In genomic region chrM:15251-15769, GRCh38 we compare ENCODE assay signal across 35 cellular contexts.
"Had no signal": no experiment of that assay in that cellular context is flagged by ENCODE, and none has a peak within 500 bp of the region (broad histone marks: within the 10 kb centered on the region; RNA-seq: fewer than 3 reads in every experiment).

No MANE protein-coding gene starts in this region.

- H3K27me3 Mint-ChIP-seq: activated B cell treated with CpG ODN at 0.5 μM for 24 hours; activated CD4-positive, alpha-beta memory T cell treated with anti-CD3 and anti-CD28 coated beads for 36 hours; activated CD4-positive, alpha-beta T cell treated with anti-CD3 and anti-CD28 coated beads, Interleukin-2, amount 10 ng/mL, durations not matched to agents 24 days and 14 days; activated CD8-positive, alpha-beta T cell treated with anti-CD3 and anti-CD28 coated beads for 36 hours; activated naive CD8-positive, alpha-beta T cell treated with anti-CD3 and anti-CD28 coated beads for 36 hours; activated T-helper 17 cell treated with anti-CD3 and anti-CD28 coated beads, Interleukin-2, amount 50 U/mL, for 72 hours; brain; central memory CD8-positive, alpha-beta T cell; T-helper 17 cell had no signal

- H3K9me3 ChIP-seq: adrenal gland, ascending aorta had no signal

- H3K4me3 Mint-ChIP-seq: activated B cell treated with CpG ODN at 0.5 μM for 24 hours; activated CD4-positive, alpha-beta memory T cell treated with anti-CD3 and anti-CD28 coated beads for 36 hours; activated CD4-positive, alpha-beta T cell treated with anti-CD3 and anti-CD28 coated beads, Interleukin-2, amount 10 ng/mL, durations not matched to agents 24 days and 14 days; activated CD8-positive, alpha-beta T cell treated with anti-CD3 and anti-CD28 coated beads for 36 hours; activated naive CD4-positive, alpha-beta T cell treated with anti-CD3 and anti-CD28 coated beads for 36 hours; activated naive CD8-positive, alpha-beta T cell treated with anti-CD3 and anti-CD28 coated beads for 36 hours; activated T-cell treated with anti-CD3 and anti-CD28 coated beads, Interleukin-2, amount 50 U/mL, for 4 hours; activated T-cell treated with anti-CD3 and anti-CD28 coated beads, Interleukin-2, amount 50 U/mL, for 72 hours; activated T-helper 1 cell treated with anti-CD3 and anti-CD28 coated beads, Interleukin-12 subunit alpha, Interleukin-12 subunit beta, Interleukin-2, Interleukin-4 antibody, amounts not matched to agents 30 ng/mL and 10 ng/mL and 1 ng/mL, durations not matched to agents 14 hours and 24 hours and 36 hours; activated T-helper 17 cell treated with anti-CD3 and anti-CD28 coated beads, Interleukin-2, amount 50 U/mL, for 72 hours; brain; central memory CD8-positive, alpha-beta T cell; T-helper 17 cell had no signal

- H3K4me1 ChIP-seq: adrenal gland, ascending aorta had no signal

- FAIRE-seq: bronchial epithelial cell, TTC549 had no signal

- ATAC-seq: activated CD8-positive, alpha-beta T cell treated with anti-CD3 and anti-CD28 coated beads for 36 hours; activated naive CD4-positive, alpha-beta T cell treated with anti-CD3 and anti-CD28 coated beads, Interleukin-2, amount 50 U/mL, for 72 hours; activated T-cell treated with anti-CD3 and anti-CD28 coated beads, Interleukin-2, amount 50 U/mL, for 4 hours; activated T-cell treated with anti-CD3 and anti-CD28 coated beads, Interleukin-2, amount 50 U/mL, for 72 hours; activated T-helper 17 cell treated with anti-CD3 and anti-CD28 coated beads, Interleukin-2, amount 50 U/mL, for 72 hours; T-helper 17 cell had no signal

- H3K36me3 ChIP-seq: adrenal gland, ascending aorta, cardiac muscle cell had no signal

- H3K4me3 ChIP-seq: adrenal gland, ascending aorta, cardiac muscle cell had no signal

- DNase-seq: activated B cell treated with CpG ODN at 0.5 μM for 24 hours; activated CD4-positive, alpha-beta memory T cell treated with anti-CD3 and anti-CD28 coated beads for 36 hours; activated CD4-positive, alpha-beta T cell treated with anti-CD3 and anti-CD28 coated beads for 4 hours; activated CD4-positive, alpha-beta T cell treated with anti-CD3 and anti-CD28 coated beads, Interleukin-2, amount 10 ng/mL, durations not matched to agents 24 days and 14 days; activated CD4-positive, alpha-beta T cell treated with anti-CD3 and anti-CD28 coated beads, Interleukin-2, amount 50 U/mL, for 1 hour; activated CD4-positive, alpha-beta T cell treated with anti-CD3 and anti-CD28 coated beads, Interleukin-2, amount 50 U/mL, for 4 hours; activated CD4-positive, CD25-positive, alpha-beta regulatory T cell treated with anti-CD3 and anti-CD28 coated beads, Interleukin-2, amount 50 U/mL, for 72 hours; activated CD8-positive, alpha-beta memory T cell treated with anti-CD3 and anti-CD28 coated beads, Interleukin-2, amount 50 U/mL, for 4 hours; activated CD8-positive, alpha-beta T cell treated with anti-CD3 and anti-CD28 coated beads for 36 hours; activated effector memory CD4-positive, alpha-beta T cell treated with anti-CD3 and anti-CD28 coated beads, Interleukin-2, amount 50 U/mL, for 16 hours; activated gamma-delta T cell treated with Interleukin-2 at 50 U/mL for 16 hours; activated naive CD4-positive, alpha-beta T cell; activated naive CD4-positive, alpha-beta T cell treated with anti-CD3 and anti-CD28 coated beads for 36 hours; activated naive CD4-positive, alpha-beta T cell treated with anti-CD3 and anti-CD28 coated beads, Interleukin-2, amount 50 U/mL, for 16 hours; activated naive CD8-positive, alpha-beta T cell treated with anti-CD3 and anti-CD28 coated beads for 36 hours; activated T-cell treated with anti-CD3 and anti-CD28 coated beads for 4 hours; activated T-cell treated with anti-CD3 and anti-CD28 coated beads, Interleukin-2, amount 50 U/mL, for 1 hour; activated T-cell treated with anti-CD3 and anti-CD28 coated beads, Interleukin-2, amount 50 U/mL, for 4 hours; activated T-cell treated with anti-CD3 and anti-CD28 coated beads, Interleukin-2, amount 50 U/mL, for 72 hours; adrenal gland; amygdala; anterior cingulate cortex; caudate nucleus; cerebellar nuclear complex; T-helper 17 cell had no signal

- H3K4me1 Mint-ChIP-seq: activated B cell treated with CpG ODN at 0.5 μM for 24 hours; activated CD4-positive, alpha-beta T cell treated with anti-CD3 and anti-CD28 coated beads, Interleukin-2, amount 10 ng/mL, durations not matched to agents 24 days and 14 days; activated naive CD8-positive, alpha-beta T cell treated with anti-CD3 and anti-CD28 coated beads for 36 hours; activated T-helper 17 cell treated with anti-CD3 and anti-CD28 coated beads, Interleukin-2, amount 50 U/mL, for 72 hours; brain; central memory CD8-positive, alpha-beta T cell; T-helper 17 cell had no signal

- H3K27ac Mint-ChIP-seq: activated B cell treated with CpG ODN at 0.5 μM for 24 hours; activated CD4-positive, alpha-beta memory T cell treated with anti-CD3 and anti-CD28 coated beads for 36 hours; activated CD4-positive, alpha-beta T cell treated with anti-CD3 and anti-CD28 coated beads, Interleukin-2, amount 10 ng/mL, durations not matched to agents 24 days and 14 days; activated CD8-positive, alpha-beta T cell treated with anti-CD3 and anti-CD28 coated beads for 36 hours; activated naive CD4-positive, alpha-beta T cell treated with anti-CD3 and anti-CD28 coated beads for 36 hours; activated naive CD4-positive, alpha-beta T cell treated with anti-CD3 and anti-CD28 coated beads, Interleukin-2, amount 50 U/mL, for 72 hours; activated naive CD8-positive, alpha-beta T cell treated with anti-CD3 and anti-CD28 coated beads for 36 hours; activated T-cell treated with anti-CD3 and anti-CD28 coated beads, Interleukin-2, amount 50 U/mL, for 72 hours; activated T-helper 1 cell treated with anti-CD3 and anti-CD28 coated beads, Interleukin-12 subunit alpha, Interleukin-12 subunit beta, Interleukin-2, Interleukin-4 antibody, amounts not matched to agents 30 ng/mL and 10 ng/mL and 1 ng/mL, durations not matched to agents 14 hours and 24 hours and 36 hours; activated T-helper 17 cell treated with anti-CD3 and anti-CD28 coated beads, Interleukin-2, amount 50 U/mL, for 72 hours; brain; T-helper 17 cell had no signal

- H3K27ac ChIP-seq: adrenal gland, ascending aorta, cardiac muscle cell, VCaP had no signal

- H3K27me3 ChIP-seq: adrenal gland, ascending aorta, cardiac muscle cell had no signal

- H3K9me3 Mint-ChIP-seq: activated B cell treated with CpG ODN at 0.5 μM for 24 hours; activated CD4-positive, alpha-beta memory T cell treated with anti-CD3 and anti-CD28 coated beads for 36 hours; activated CD4-positive, alpha-beta T cell treated with anti-CD3 and anti-CD28 coated beads, Interleukin-2, amount 10 ng/mL, durations not matched to agents 24 days and 14 days; activated CD8-positive, alpha-beta T cell treated with anti-CD3 and anti-CD28 coated beads for 36 hours; activated naive CD4-positive, alpha-beta T cell treated with anti-CD3 and anti-CD28 coated beads for 36 hours; activated naive CD4-positive, alpha-beta T cell treated with anti-CD3 and anti-CD28 coated beads, Interleukin-2, amount 50 U/mL, for 72 hours; activated naive CD8-positive, alpha-beta T cell treated with anti-CD3 and anti-CD28 coated beads for 36 hours; activated T-cell treated with anti-CD3 and anti-CD28 coated beads, Interleukin-2, amount 50 U/mL, for 4 hours; activated T-cell treated with anti-CD3 and anti-CD28 coated beads, Interleukin-2, amount 50 U/mL, for 72 hours; activated T-helper 1 cell treated with anti-CD3 and anti-CD28 coated beads, Interleukin-12 subunit alpha, Interleukin-12 subunit beta, Interleukin-2, Interleukin-4 antibody, amounts not matched to agents 30 ng/mL and 10 ng/mL and 1 ng/mL, durations not matched to agents 14 hours and 24 hours and 36 hours; activated T-helper 17 cell treated with anti-CD3 and anti-CD28 coated beads, Interleukin-2, amount 50 U/mL, for 72 hours; brain; central memory CD8-positive, alpha-beta T cell had no signal

- H3K36me3 Mint-ChIP-seq: activated CD4-positive, alpha-beta memory T cell treated with anti-CD3 and anti-CD28 coated beads for 36 hours; activated naive CD4-positive, alpha-beta T cell treated with anti-CD3 and anti-CD28 coated beads, Interleukin-2, amount 50 U/mL, for 72 hours; activated naive CD8-positive, alpha-beta T cell treated with anti-CD3 and anti-CD28 coated beads for 36 hours; brain had no signal
